Comparison of ENCODE assay signal across 8 cellular contexts in the genomic region with DNA sequence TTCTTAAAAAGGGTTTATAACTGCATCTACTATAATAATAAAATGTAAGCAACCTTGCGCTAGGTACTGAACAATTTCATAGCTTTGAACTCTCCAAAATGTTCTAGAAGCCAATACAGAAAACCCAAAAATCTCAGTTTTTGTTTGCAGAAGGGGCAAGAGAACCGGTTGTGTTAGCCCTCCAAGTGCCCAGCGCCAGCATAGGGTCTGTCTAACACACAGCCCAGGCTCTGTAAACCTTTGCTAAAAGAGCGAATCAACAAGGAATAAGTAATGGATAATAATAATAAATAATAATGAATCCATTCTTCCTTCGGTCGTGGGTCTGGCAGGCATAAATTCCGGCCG. TPM values are rescaled to one million over a fixed set of nuclear protein-coding genes. Genes with fewer than 3 reads are reported as not detected.
DNase-seq lines count a peak whose midpoint lies in the region; ATAC-seq lines count a peak whose summit lies in the region.

No MANE protein-coding gene starts in this region.

- H3K36me3 ChIP-seq in HUES64 (ENCODE audit: insufficient read depth, low read length) (0 out of 2 replicates have a peak, but pooled peaks cover 8% of the 10 kb centered on the region), duodenal mucosa (ENCODE audit: control insufficient read depth in 1 of 2, insufficient read depth in 2 of 2, low read length in 2 of 2) (no peaks in the 10 kb centered on the region)

- ATAC-seq in GM19438 (IDR thresholded peaks at IDR 0.05; ENCODE audit: low read depth, unreplicated experiment) = peak; percentile 22

- H3K27ac ChIP-seq in HUES64 (ENCODE audit: low read depth, low read length) (no peak overlapping the region), duodenal mucosa (ENCODE audit: low read depth, low read length) (no peak overlapping the region)

- 48% methylated on average over 7 of the region's 8 CpGs for WGBS in HUES64

- 0 out of 2 replicates have a peak overlapping the region, but pooled peaks have one; percentile 90 for H3K9ac ChIP-seq in HUES64 (ENCODE audit: low read depth, low read length)
- no peak overlapping the region for H3K9ac ChIP-seq in duodenal mucosa (ENCODE audit: low read depth in 1 of 2, low read length in 2 of 2)

- peak overlapping the region; percentile 64 for H3K4me3 ChIP-seq in HUES64 (ENCODE audit: low read length)
- H3K4me3 ChIP-seq in duodenal mucosa (ENCODE audit: low read depth in 1 of 2, low read length in 2 of 2) = peak overlapping the region; percentile 51 to 54
- H3K4me3 ChIP-seq in skeletal muscle cell (ENCODE audit: low read depth, low read length) = peak overlapping the region; percentile 59

- no peaks in the 10 kb centered on the region for H3K9me3 ChIP-seq in HUES64 (ENCODE audit: insufficient read depth, low read depth, low read length)
- no peaks in the 10 kb centered on the region for H3K9me3 ChIP-seq in duodenal mucosa (ENCODE audit: control insufficient read depth in 1 of 2, low read length in 2 of 2)

- H3K27me3 ChIP-seq in HUES64 (ENCODE audit: insufficient read depth, low read length) (no peaks in the 10 kb centered on the region), duodenal mucosa (ENCODE audit: control insufficient read depth in 1 of 2, insufficient read depth in 2 of 2, low read length in 2 of 2) (no peaks in the 10 kb centered on the region)

- DNase-seq in skeletal muscle cell (ENCODE audit: low read depth) (no peak), RKO (ENCODE audit: low spot score) (no peak), germinal center (ENCODE audit: low spot score) (no peak), glomerular visceral epithelial cell (ENCODE audit: extremely low spot score) (no peak)
- DNase-seq in activated CD8-positive, alpha-beta memory T cell treated with anti-CD3 and anti-CD28 coated beads, Interleukin-2, amount 50 U/mL, for 4 hours = no peak

- peaks cover 8% of the 10 kb centered on the region; the same call in 1 of the 2 replicates for H3K4me1 ChIP-seq in HUES64 (ENCODE audit: insufficient read depth, low read length)
- peaks cover 0 to 6% of the 10 kb centered on the region in 2 donors for H3K4me1 ChIP-seq in duodenal mucosa (ENCODE audit: control insufficient read depth in 1 of 2, insufficient read depth in 2 of 2, low read length in 2 of 2)

RNA-seq across cellular contexts. Expression of gene CHAF1B, which starts 0.3 kb away (rescaled TPM):
- polyA plus RNA-seq in HUES64 (2013, experiment 1 of 2) = 10.9 TPM
- polyA plus RNA-seq in HUES64 (2013, experiment 2 of 2) = 13.3 TPM
